In genomic region chr2:38107738-38108410, GRCh38 we compare ENCODE assay signal across 20 cellular contexts. TPM values are rescaled to one million over a fixed set of nuclear protein-coding genes. Genes with fewer than 3 reads are reported as not detected.
DNase-seq lines count a peak whose midpoint lies in the region; ATAC-seq and TF ChIP-seq lines count a peak whose summit lies in the region.
"Had no signal": no experiment of that assay in that cellular context is flagged by ENCODE, and none has a peak within 500 bp of the region (broad histone marks: within the 10 kb centered on the region; RNA-seq: fewer than 3 reads in every experiment).

No MANE protein-coding gene starts in this region.

- peaks cover 9% of the 10 kb centered on the region for H3K9me3 Mint-ChIP-seq in activated CD4-positive, alpha-beta T cell treated with anti-CD3 and anti-CD28 coated beads, Interleukin-2, amount 10 ng/mL, durations not matched to agents 24 days and 14 days

- no peak overlapping the region for H3K27ac Mint-ChIP-seq in activated CD4-positive, alpha-beta T cell treated with anti-CD3 and anti-CD28 coated beads, Interleukin-2, amount 10 ng/mL, durations not matched to agents 24 days and 14 days
- H3K27ac Mint-ChIP-seq: activated CD8-positive, alpha-beta memory T cell treated with anti-CD3 and anti-CD28 coated beads, Interleukin-2, amount 10 ng/mL, durations not matched to agents 7 days and 5 days; activated naive CD8-positive, alpha-beta T cell treated with anti-CD3 and anti-CD28 coated beads, Interleukin-2, amount 10 ng/mL, durations not matched to agents 7 days and 5 days; activated T-helper 2 cell treated with anti-CD3 and anti-CD28 coated beads, Interferon-gamma antibody, Interleukin-2, Interleukin-4, amounts not matched to agents 10 μg/mL and 5 μg/mL and 100 μg/mL, durations not matched to agents 14 hours and 24 hours and 36 hours; T-cell had no signal

- no peak for ATAC-seq in SK-N-SH treated with all-trans-retinoic acid at 6 μM for 48 hours
- no peak for ATAC-seq in GM21381 (IDR thresholded peaks at IDR 0.05; ENCODE audit: unreplicated experiment)
- ATAC-seq: activated CD8-positive, alpha-beta memory T cell treated with anti-CD3 and anti-CD28 coated beads, Interleukin-2, amount 10 ng/mL, durations not matched to agents 7 days and 5 days; body of pancreas; heart left ventricle; lower lobe of right lung; T-cell had no signal

- TF ChIP-seq CTCF in smooth muscle cell (IDR thresholded peaks at IDR 0.05; ENCODE audit: borderline replicate concordance, insufficient read depth, poor library complexity, severe bottlenecking), result no peak

- H3K27me3 Mint-ChIP-seq in activated CD4-positive, alpha-beta T cell treated with anti-CD3 and anti-CD28 coated beads, Interleukin-2, amount 10 ng/mL, durations not matched to agents 24 days and 14 days, result peaks cover 16% of the 10 kb centered on the region

- H3K36me3 ChIP-seq in HUES6 (ENCODE audit: control insufficient read depth, insufficient read depth, low read length) (no peaks in the 10 kb centered on the region), iPS-20b (ENCODE audit: insufficient read depth, low read depth, low read length) (no peaks in the 10 kb centered on the region), smooth muscle cell (ENCODE audit: low read depth) (no peaks in the 10 kb centered on the region)
- H3K36me3 ChIP-seq: heart left ventricle, lower lobe of right lung, ovary had no signal

- peak overlapping the region; percentile 76 for H2AFZ ChIP-seq in smooth muscle cell (ENCODE audit: low read depth)

- H3K4me3 ChIP-seq in HUES6 (ENCODE audit: low read depth, low read length) (peak overlapping the region; percentile 12; the same call in 1 of the 2 replicates), iPS-20b (ENCODE audit: low read length) (peak overlapping the region; percentile 4; the same call in 1 of the 2 replicates), smooth muscle cell (no peak overlapping the region)
- H3K4me3 ChIP-seq: body of pancreas, coronary artery, heart left ventricle, lower lobe of right lung, ovary had no signal

- H3K27ac ChIP-seq in HUES6 (ENCODE audit: low read depth, low read length) (peak overlapping the region; percentile 87; the same call in 1 of the 2 replicates), iPS-20b (ENCODE audit: low read length) (peak overlapping the region; percentile 25), smooth muscle cell (ENCODE audit: low read depth) (peak overlapping the region; percentile 89)

- H3K9me3 ChIP-seq in HUES6 (ENCODE audit: control insufficient read depth, insufficient read depth, low read depth, low read length) (peaks cover 11% of the 10 kb centered on the region), iPS-20b (ENCODE audit: insufficient read depth, low read depth, low read length) (no peaks in the 10 kb centered on the region), smooth muscle cell (replicated peaks; ENCODE audit: low read depth) (no peaks in the 10 kb centered on the region)
- H3K9me3 ChIP-seq: body of pancreas, lower lobe of right lung, ovary had no signal

- intact Hi-C loops in activated CD4-positive, alpha-beta T cell treated with anti-CD3 and anti-CD28 coated beads, Interleukin-2, amount 10 ng/mL, durations not matched to agents 24 days and 14 days (cut with micrococcal nuclease), result loop anchor here (5.0 kb wide), 2 partner anchors 39 to 71 kb away; no protein-coding TSS in a partner anchor

- H3K4me1 Mint-ChIP-seq in activated CD4-positive, alpha-beta T cell treated with anti-CD3 and anti-CD28 coated beads, Interleukin-2, amount 10 ng/mL, durations not matched to agents 24 days and 14 days, result peaks cover 22% of the 10 kb centered on the region
- H3K4me1 Mint-ChIP-seq: T-cell had no signal

- 58% methylated on average over 17 of the region's 17 CpGs for whole genome bisulfite sequencing in smooth muscle cell (ENCODE audit: low lambda C conversion rate)

- H3K9ac ChIP-seq in HUES6 (ENCODE audit: low read length) (peak overlapping the region; percentile 66), iPS-20b (ENCODE audit: low read depth, low read length) (peak overlapping the region; percentile 37), smooth muscle cell (ENCODE audit: low read depth) (peak overlapping the region; percentile 23)

- no peaks in the 10 kb centered on the region for H3K79me2 ChIP-seq in smooth muscle cell (ENCODE audit: low read depth)

- peaks cover 3% of the 10 kb centered on the region for H3K36me3 Mint-ChIP-seq in activated CD4-positive, alpha-beta T cell treated with anti-CD3 and anti-CD28 coated beads, Interleukin-2, amount 10 ng/mL, durations not matched to agents 24 days and 14 days (ENCODE audit: low read depth)
- H3K36me3 Mint-ChIP-seq: activated CD8-positive, alpha-beta memory T cell treated with anti-CD3 and anti-CD28 coated beads, Interleukin-2, amount 10 ng/mL, durations not matched to agents 7 days and 5 days; T-cell had no signal

- peaks cover 41% of the 10 kb centered on the region for H3K4me1 ChIP-seq in HUES6 (ENCODE audit: control insufficient read depth, insufficient read depth, low read length)
- H3K4me1 ChIP-seq in iPS-20b (ENCODE audit: insufficient read depth, low read length), result peaks cover 31% of the 10 kb centered on the region
- peaks cover 19% of the 10 kb centered on the region for H3K4me1 ChIP-seq in smooth muscle cell (ENCODE audit: low read depth)

- peak overlapping the region; percentile 0 for H3K4me2 ChIP-seq in smooth muscle cell

- H4K20me1 ChIP-seq in smooth muscle cell (ENCODE audit: low read depth), result no peaks in the 10 kb centered on the region

- H3F3A ChIP-seq in smooth muscle cell (ENCODE audit: low read depth), result peaks cover 15% of the 10 kb centered on the region

- no peak overlapping the region for H3K4me3 Mint-ChIP-seq in activated CD4-positive, alpha-beta T cell treated with anti-CD3 and anti-CD28 coated beads, Interleukin-2, amount 10 ng/mL, durations not matched to agents 24 days and 14 days
- H3K4me3 Mint-ChIP-seq: activated CD8-positive, alpha-beta memory T cell treated with anti-CD3 and anti-CD28 coated beads, Interleukin-2, amount 10 ng/mL, durations not matched to agents 7 days and 5 days; activated naive CD8-positive, alpha-beta T cell treated with anti-CD3 and anti-CD28 coated beads, Interleukin-2, amount 10 ng/mL, durations not matched to agents 7 days and 5 days; CD14-positive monocyte; T-cell had no signal

- no peaks in the 10 kb centered on the region for H3K27me3 ChIP-seq in HUES6 (ENCODE audit: control insufficient read depth, insufficient read depth, low read length)
- no peaks in the 10 kb centered on the region for H3K27me3 ChIP-seq in iPS-20b (ENCODE audit: insufficient read depth, low read length)
- H3K27me3 ChIP-seq in smooth muscle cell (ENCODE audit: low read depth), result no peaks in the 10 kb centered on the region
- H3K27me3 ChIP-seq: body of pancreas, heart left ventricle, ovary had no signal

- DNase-seq in smooth muscle cell (lab: John Stamatoyannopoulos, UW; ENCODE audit: unreplicated experiment) (no peak), NCI-H1417 (lab: John Stamatoyannopoulos, UW) (no peak)
- no peak for DNase-seq in activated CD4-positive, alpha-beta T cell treated with anti-CD3 and anti-CD28 coated beads, Interleukin-2, amount 10 ng/mL, durations not matched to agents 24 days and 14 days
- DNase-seq: activated CD4-positive, alpha-beta T cell treated with anti-CD3 and anti-CD28 coated beads for 4 hours; activated CD8-positive, alpha-beta memory T cell treated with anti-CD3 and anti-CD28 coated beads, Interleukin-2, amount 10 ng/mL, durations not matched to agents 7 days and 5 days; activated naive CD8-positive, alpha-beta T cell treated with anti-CD3 and anti-CD28 coated beads, Interleukin-2, amount 10 ng/mL, durations not matched to agents 7 days and 5 days; body of pancreas; heart left ventricle; lower lobe of right lung; NCI-H1092 treated with DMSO at 0.1 percent for 48 hours; NCI-H2081 treated with DMSO at 0.1 percent for 48 hours; ovary; T-cell had no signal

TF ChIP-seq in SK-N-SH treated with all-trans-retinoic acid at 6 μM for 48 hours, 23 proteins besides CTCF, POLR2A, EP300 and RAD21:
- TF ChIP-seq TCF4 (CRISPR knock-in tag; IDR thresholded peaks at IDR 0.05; ENCODE audit: borderline replicate concordance), result peak; percentile 61; the same call in 1 of the 2 replicates
- TF ChIP-seq ISL1 (CRISPR knock-in tag; IDR thresholded peaks at IDR 0.05), result peak; percentile 37
- TF ChIP-seq PPARA (CRISPR knock-in tag; IDR thresholded peaks at IDR 0.05; ENCODE audit: borderline replicate concordance), result no peak

RNA-seq across cellular contexts. Expression of gene CYP1B1, which starts 31.9 kb away (rescaled TPM):
- total RNA-seq in smooth muscle cell, result 23.2 and 42.6 TPM in 2 replicates
- 29.6 and 47.7 TPM in 2 replicates for polyA plus RNA-seq in smooth muscle cell
- total RNA-seq in activated CD4-positive, alpha-beta T cell treated with anti-CD3 and anti-CD28 coated beads, Interleukin-2, amount 10 ng/mL, durations not matched to agents 24 days and 14 days, result 12.2 and 13.7 TPM in 2 replicates

Comparison
In these comparisons a context has a peak if more than half of its experiments do, and no peak if none do; other contexts are left out.
1. H3K27ac ChIP-seq: peak in every context shown above with its lines; median percentile 89 in smooth muscle cell; 87 in HUES6; 25 in iPS-20b.